8 cellular contexts compared by ENCODE assay signal in genomic region chr17:42618442-42619150, GRCh38. TPM values are rescaled to one million over a fixed set of nuclear protein-coding genes. Genes with fewer than 3 reads are reported as not detected.
A peak's percentile ranks its signal among the peaks of the same experiment; 100 is the strongest.
DNase-seq lines count a peak whose midpoint lies in the region; ATAC-seq, FAIRE-seq and TF ChIP-seq lines count a peak whose summit lies in the region.

No MANE protein-coding gene starts in this region.

- no peak overlapping the region for H3K27ac Mint-ChIP-seq in activated naive CD4-positive, alpha-beta T cell treated with anti-CD3 and anti-CD28 coated beads for 36 hours
- H3K27ac Mint-ChIP-seq in activated T-cell treated with anti-CD3 and anti-CD28 coated beads, Interleukin-2, amount 50 U/mL, for 72 hours: no peak overlapping the region

- H3K27ac ChIP-seq in GM12878 (ENCODE audit: control insufficient read depth, insufficient read depth) (peak overlapping the region; percentile 91), right lobe of liver (no peak overlapping the region)

- POLR2A ChIA-PET in GM12878 (lab: Charles Lee): interaction anchor here (0.6 to 4.9 kb wide), 18 partner anchors 10 to 140 kb away, joined by 3 to 93 read pairs (median 8); partner anchors contain the start of genes CCR10, PLEKHH3, PSMC3IP and RETREG3

- CTCF ChIA-PET in activated naive CD4-positive, alpha-beta T cell treated with anti-CD3 and anti-CD28 coated beads for 36 hours (lab: Charles Lee): interaction anchor here (0.8 to 2.4 kb wide), 4 partner anchors 10 to 145 kb away, joined by 3 to 10 read pairs (median 4); partner anchors contain the start of gene PSMC3IP
- CTCF ChIA-PET in GM12878 (lab: Yijun Ruan, JAX): interaction anchor here (0.6 to 8.5 kb wide), 16 partner anchors 10 to 206 kb away, joined by 3 to 134 read pairs (median 5); partner anchors contain the start of genes BECN1, CCR10, PLEKHH3 and PSMC3IP

- peaks cover 19% of the 10 kb centered on the region for H3K36me3 Mint-ChIP-seq in activated naive CD4-positive, alpha-beta T cell treated with anti-CD3 and anti-CD28 coated beads for 36 hours (ENCODE audit: low read depth)
- H3K36me3 Mint-ChIP-seq in activated T-cell treated with anti-CD3 and anti-CD28 coated beads, Interleukin-2, amount 50 U/mL, for 72 hours (ENCODE audit: insufficient read depth in 2 of 2): peaks cover 0 to 14% of the 10 kb centered on the region in 2 donors

- H3K27me3 ChIP-seq in GM12878 (replicated peaks in 1 of 2; ENCODE audit: control insufficient read depth in 2 of 2, insufficient read depth in 2 of 2, low read length in 1 of 2): no peaks in the 10 kb centered on the region
- H3K27me3 ChIP-seq in right lobe of liver: no peaks in the 10 kb centered on the region

- H4K20me1 ChIP-seq in GM12878 (ENCODE audit: control insufficient read depth, insufficient read depth): no peaks in the 10 kb centered on the region

- peak; percentile 64 for TF ChIP-seq RAD21 in GM12878 (IDR thresholded peaks at IDR 0.05; ENCODE audit: insufficient read depth, low read depth, low read length)

- H3K27me3 Mint-ChIP-seq in activated naive CD4-positive, alpha-beta T cell treated with anti-CD3 and anti-CD28 coated beads for 36 hours (ENCODE audit: low read depth): no peaks in the 10 kb centered on the region
- H3K27me3 Mint-ChIP-seq in activated T-cell treated with anti-CD3 and anti-CD28 coated beads, Interleukin-2, amount 50 U/mL, for 72 hours (ENCODE audit: low read depth): no peaks in the 10 kb centered on the region

- peak; percentile 49 to 84; a peak in 2 of 4 replicates for TF ChIP-seq EP300 in GM12878 (IDR thresholded peaks at IDR 0.05; ENCODE audit: borderline replicate concordance in 1 of 2, control insufficient read depth in 1 of 2, low read depth in 2 of 2, low read length in 2 of 2)

- RAD21 ChIA-PET in GM12878 (lab: Charles Lee; ENCODE audit: unreplicated experiment): interaction anchor here (0.7 to 6.2 kb wide), 22 partner anchors 9 to 206 kb away, joined by 3 to 55 read pairs (median 6); partner anchors contain the start of genes BECN1, PLEKHH3, PSMC3IP and RAMP2

- H3K9me3 ChIP-seq in GM12878 (replicated peaks; ENCODE audit: control insufficient read depth, insufficient read depth, low read length): no peaks in the 10 kb centered on the region
- no peaks in the 10 kb centered on the region for H3K9me3 ChIP-seq in right lobe of liver

- no TSS peak for BruUV-seq in GM12878 (replicated peaks; lab: Mats Ljungman, UMichigan)

- H2AFZ ChIP-seq in GM12878 (ENCODE audit: control insufficient read depth, low read depth, low read length): peak overlapping the region; percentile 5

- DNase-seq in activated naive CD4-positive, alpha-beta T cell treated with anti-CD3 and anti-CD28 coated beads for 36 hours: peak; percentile 13
- no peak for DNase-seq in activated naive CD4-positive, alpha-beta T cell treated with Interleukin-2 at 50 U/mL for 16 hours
- DNase-seq in NAMALWA (ENCODE audit: low spot score): peak; percentile 62
- peak; percentile 93 for DNase-seq in GM12878 (ENCODE audit: low read depth, low spot score)
- DNase-seq in right lobe of liver: peak; percentile 51 to 78 (median 61)
- no peak for DNase-seq in activated T-cell treated with anti-CD3 and anti-CD28 coated beads, Interleukin-2, amount 50 U/mL, for 72 hours
- no peak for DNase-seq in stimulated activated naive CD4-positive, alpha-beta T cell treated with Interleukin-2 at 50 U/mL for 16 hours (lab: John Stamatoyannopoulos, UW)

- SMC1A ChIA-PET in GM12878 (lab: Charles Lee; ENCODE audit: uncharacterized antibody, unreplicated experiment): interaction anchor here (0.7 to 7.7 kb wide), 19 partner anchors 9 to 190 kb away, joined by 3 to 96 read pairs (median 5); partner anchors contain the start of genes CCR10, PLEKHH3, PSMC3IP and RETREG3

- ATAC-seq in HG02588 (IDR thresholded peaks at IDR 0.05; ENCODE audit: unreplicated experiment) (peak; percentile 79), GM12878 (peak; percentile 86), right lobe of liver (peak; percentile 92 to 97 (median 97))
- ATAC-seq in activated T-cell treated with anti-CD3 and anti-CD28 coated beads, Interleukin-2, amount 50 U/mL, for 72 hours (replicated peaks in 1 of 2): no peak

- H3K9me3 Mint-ChIP-seq in activated naive CD4-positive, alpha-beta T cell treated with anti-CD3 and anti-CD28 coated beads for 36 hours: no peaks in the 10 kb centered on the region
- no peaks in the 10 kb centered on the region for H3K9me3 Mint-ChIP-seq in activated T-cell treated with anti-CD3 and anti-CD28 coated beads, Interleukin-2, amount 50 U/mL, for 72 hours

- FAIRE-seq in GM12878 (lab: Jason Lieb, UNC): peak; percentile 95

- intact Hi-C loops in activated naive CD4-positive, alpha-beta T cell treated with anti-CD3 and anti-CD28 coated beads for 36 hours (cut with micrococcal nuclease): no loop called here
- intact Hi-C loops in GM12878 (cut with micrococcal nuclease; ENCODE audit: unreplicated experiment) (loop anchor here (1.0 to 2.0 kb wide), 3 partner anchors 38 to 60 kb away; no protein-coding TSS in a partner anchor), right lobe of liver (cut with DNase I) (loop anchor here (10.0 kb wide), 1 partner anchor 66 kb away; the partner anchor contains the start of genes CCR10 (in 2 of the 2) and CNTNAP1 (in 2 of the 2))

- TF ChIP-seq POLR2A in GM12878 (IDR thresholded peaks at IDR 0.05; ENCODE audit: low read depth, low read length) (no peak; the same call in 1 of the 2 replicates), right lobe of liver (IDR thresholded peaks at IDR 0.05) (no peak)

- H3K9ac ChIP-seq in GM12878 (ENCODE audit: control insufficient read depth, insufficient read depth, low read length): peak overlapping the region; percentile 65

- peak overlapping the region; percentile 96 for H3K4me2 ChIP-seq in GM12878 (ENCODE audit: control insufficient read depth, insufficient read depth)

- peak overlapping the region; percentile 58 for H3K4me3 ChIP-seq in GM12878
- no peak overlapping the region for H3K4me3 ChIP-seq in right lobe of liver

- H3K4me1 ChIP-seq in GM12878 (ENCODE audit: control insufficient read depth, insufficient read depth, low read length) (peaks cover 33% of the 10 kb centered on the region), right lobe of liver (peaks cover 0 to 9% (median 0%) of the 10 kb centered on the region in 4 donors)

- no peaks in the 10 kb centered on the region; the same call in 1 of the 2 replicates for H3K79me2 ChIP-seq in GM12878 (ENCODE audit: control insufficient read depth, insufficient read depth, low read length)

- H3K36me3 ChIP-seq in GM12878 (ENCODE audit: control insufficient read depth in 2 of 2, insufficient read depth in 2 of 2, low read length in 1 of 2) (peaks cover 7 to 9% of the 10 kb centered on the region in 2 experiments), right lobe of liver (peaks cover 0 to 14% (median 7%) of the 10 kb centered on the region in 4 donors)

- no peak overlapping the region for H3K4me3 Mint-ChIP-seq in activated naive CD4-positive, alpha-beta T cell treated with anti-CD3 and anti-CD28 coated beads for 36 hours
- no peak overlapping the region for H3K4me3 Mint-ChIP-seq in activated T-cell treated with anti-CD3 and anti-CD28 coated beads, Interleukin-2, amount 50 U/mL, for 72 hours

- in situ Hi-C loops in GM12878 (cut with MboI): loop anchor here (25.0 kb wide), 1 partner anchor 594 kb away; the partner anchor contains the start of gene TMEM106A

- H3K4me1 Mint-ChIP-seq in activated naive CD4-positive, alpha-beta T cell treated with anti-CD3 and anti-CD28 coated beads for 36 hours (ENCODE audit: low read depth): peaks cover 4% of the 10 kb centered on the region
- H3K4me1 Mint-ChIP-seq in activated T-cell treated with anti-CD3 and anti-CD28 coated beads, Interleukin-2, amount 50 U/mL, for 72 hours (ENCODE audit: low read depth): peaks cover 16% of the 10 kb centered on the region

- WGBS in GM12878 (ENCODE audit: insufficient coverage, insufficient replicate concordance, low lambda C conversion rate, missing lambda C conversion rate): 1% methylated on average over 9 of the region's 9 CpGs
- WGBS in right lobe of liver (ENCODE audit: insufficient coverage, low coverage, low lambda C conversion rate, missing lambda C conversion rate): 22% methylated on average over 9 of the region's 9 CpGs

- peak in 1 of 3 experiments; percentile 62; a peak in 3 of 6 replicates for TF ChIP-seq CTCF in GM12878 (IDR thresholded peaks at IDR 0.05 in 2 of 3, conservative IDR thresholded peaks at IDR 0.05 in 1 of 3; ENCODE audit: control insufficient read depth in 2 of 3, extremely low read depth in 1 of 3, insufficient read depth in 1 of 3, low read depth in 3 of 3, low read length in 3 of 3)
- TF ChIP-seq CTCF in right lobe of liver (IDR thresholded peaks at IDR 0.05): peak; percentile 42 to 56 (median 50)

RNA-seq across cellular contexts. Expression of gene TUBG1, which starts 9.1 kb away (rescaled TPM):
- total RNA-seq in activated naive CD4-positive, alpha-beta T cell treated with anti-CD3 and anti-CD28 coated beads for 36 hours: 10 to 100 TPM; 91.3 to 92.0 TPM
- 26.5 and 30.5 TPM in 2 replicates for total RNA-seq in GM12878 (2013; cell fraction: nucleolus; rRNA removed)
- total RNA-seq in GM12878 (2014; rRNA removed) (103 and 115 TPM in 2 replicates), GM12878 (2014; rRNA removed; fragmentation: Illumina TruSeq; extraction: Trizol) (58.3 and 69.9 TPM in 2 replicates), GM12878 (2021) (120 and 126 TPM in 2 replicates), right lobe of liver (10 to 100 TPM; 17.9 to 44.5 (median 22.0) TPM)
- polyA plus RNA-seq in GM12878 (2011; ENCODE audit: low read depth): 28.3 TPM
- polyA plus RNA-seq in GM12878 (2011; rRNA removed) (25.8 and 43.3 TPM in 2 replicates), GM12878 (2014; fragmentation: Illumina TruSeq; extraction: Trizol) (66.1 and 121 TPM in 2 replicates), GM12878 (2014; fragmentation: Nextera tagmentation; extraction: Ambion mirVana) (10 to 100 TPM; 40.0 to 40.3 TPM), GM12878 (2014; rRNA removed) (100.0 and 110 TPM in 2 replicates), GM12878 (2016; fragmentation: Nextera tagmentation; extraction: Ambion mirVana) (100 to 1,000 TPM; 216 to 256 TPM)
- polyA plus RNA-seq in GM12878 (2011; cell fraction: cytosol; rRNA removed): 142 and 147 TPM in 2 replicates
- 149 and 194 TPM in 2 replicates for polyA plus RNA-seq in GM12878 (2011; cell fraction: nucleus; rRNA removed)
- polyA plus RNA-seq in GM12878 (2012): 57.3 and 80.6 TPM in 2 replicates
- 77.2 and 106 TPM in 2 replicates for polyA minus RNA-seq in GM12878 (2011; rRNA and poly(A)+ RNA removed)
- 46.4 and 58.0 TPM in 2 replicates for polyA minus RNA-seq in GM12878 (2011; cell fraction: cytosol; rRNA and poly(A)+ RNA removed)
- polyA minus RNA-seq in GM12878 (2011; cell fraction: nucleus; rRNA and poly(A)+ RNA removed): 31.6 and 58.6 TPM in 2 replicates
- total RNA-seq in activated T-cell treated with anti-CD3 and anti-CD28 coated beads, Interleukin-2, amount 50 U/mL, for 72 hours: 10 to 100 TPM; 42.3 to 51.5 TPM

RNA-seq across cellular contexts. Expression of gene RETREG3, which starts 9.4 kb away (rescaled TPM):
- 10 to 100 TPM; 28.6 to 33.5 TPM for total RNA-seq in activated naive CD4-positive, alpha-beta T cell treated with anti-CD3 and anti-CD28 coated beads for 36 hours
- total RNA-seq in GM12878 (2013; cell fraction: nucleolus; rRNA removed): 81.8 and 92.7 TPM in 2 replicates
- total RNA-seq in GM12878 (2014; rRNA removed): 38.9 and 42.8 TPM in 2 replicates
- total RNA-seq in GM12878 (2014; rRNA removed; fragmentation: Illumina TruSeq; extraction: Trizol): 28.7 and 28.9 TPM in 2 replicates
- 47.6 and 50.3 TPM in 2 replicates for total RNA-seq in GM12878 (2021)
- polyA plus RNA-seq in GM12878 (2011; ENCODE audit: low read depth): 18.8 TPM
- 34.9 and 50.6 TPM in 2 replicates for polyA plus RNA-seq in GM12878 (2011; rRNA removed)
- polyA plus RNA-seq in GM12878 (2011; cell fraction: cytosol; rRNA removed): 55.9 and 62.2 TPM in 2 replicates
- polyA plus RNA-seq in GM12878 (2011; cell fraction: nucleus; rRNA removed): 37.5 and 41.7 TPM in 2 replicates
- 27.8 and 30.1 TPM in 2 replicates for polyA plus RNA-seq in GM12878 (2012)
- polyA plus RNA-seq in GM12878 (2014; fragmentation: Illumina TruSeq; extraction: Trizol): 20.5 and 23.3 TPM in 2 replicates
- 1 to 10 TPM; 7.0 to 9.0 TPM for polyA plus RNA-seq in GM12878 (2014; fragmentation: Nextera tagmentation; extraction: Ambion mirVana)
- polyA plus RNA-seq in GM12878 (2014; rRNA removed): 21.5 and 21.7 TPM in 2 replicates
- polyA plus RNA-seq in GM12878 (2016; fragmentation: Nextera tagmentation; extraction: Ambion mirVana): 10 to 100 TPM; 26.8 to 27.8 TPM
- 186 and 196 TPM in 2 replicates for polyA minus RNA-seq in GM12878 (2011; rRNA and poly(A)+ RNA removed)
- 38.0 and 45.4 TPM in 2 replicates for polyA minus RNA-seq in GM12878 (2011; cell fraction: cytosol; rRNA and poly(A)+ RNA removed)
- polyA minus RNA-seq in GM12878 (2011; cell fraction: nucleus; rRNA and poly(A)+ RNA removed): 25.1 and 34.4 TPM in 2 replicates
- 10 to 100 TPM; 31.0 to 49.4 (median 43.2) TPM for total RNA-seq in right lobe of liver
- 10 to 100 TPM; 41.5 to 42.6 TPM for total RNA-seq in activated T-cell treated with anti-CD3 and anti-CD28 coated beads, Interleukin-2, amount 50 U/mL, for 72 hours

RNA-seq across cellular contexts. Expression of gene TUBG2, which starts 40.5 kb away (rescaled TPM):
- total RNA-seq in activated naive CD4-positive, alpha-beta T cell treated with anti-CD3 and anti-CD28 coated beads for 36 hours: 1 to 10 TPM; 9.1 to 9.9 TPM
- total RNA-seq in GM12878 (2013; cell fraction: nucleolus; rRNA removed): 44.1 and 46.6 TPM in 2 replicates
- total RNA-seq in GM12878 (2014; rRNA removed) (6.0 and 6.8 TPM in 2 replicates), GM12878 (2014; rRNA removed; fragmentation: Illumina TruSeq; extraction: Trizol) (3.8 and 4.7 TPM in 2 replicates), GM12878 (2021) (7.7 and 9.1 TPM in 2 replicates), right lobe of liver (10 to 100 TPM in 1 of 6 experiments, 1 to 10 TPM in 5; 6.8 to 10.7 (median 7.5) TPM)
- 8.9 TPM for polyA plus RNA-seq in GM12878 (2011; ENCODE audit: low read depth)
- polyA plus RNA-seq in GM12878 (2011; rRNA removed) (12.4 and 14.4 TPM in 2 replicates), GM12878 (2014; fragmentation: Illumina TruSeq; extraction: Trizol) (5.8 and 8.8 TPM in 2 replicates), GM12878 (2014; fragmentation: Nextera tagmentation; extraction: Ambion mirVana) (1 to 10 TPM; 1.2 to 1.8 TPM), GM12878 (2014; rRNA removed) (11.3 and 12.5 TPM in 2 replicates), GM12878 (2016; fragmentation: Nextera tagmentation; extraction: Ambion mirVana) (10 to 100 TPM; 11.3 to 11.9 TPM)
- polyA plus RNA-seq in GM12878 (2011; cell fraction: cytosol; rRNA removed): 17.1 and 21.5 TPM in 2 replicates
- polyA plus RNA-seq in GM12878 (2011; cell fraction: nucleus; rRNA removed): 71.5 and 76.2 TPM in 2 replicates
- 15.4 and 17.1 TPM in 2 replicates for polyA plus RNA-seq in GM12878 (2012)
- polyA minus RNA-seq in GM12878 (2011; rRNA and poly(A)+ RNA removed): 5.3 and 8.6 TPM in 2 replicates
- polyA minus RNA-seq in GM12878 (2011; cell fraction: cytosol; rRNA and poly(A)+ RNA removed): 2.8 and 4.8 TPM in 2 replicates
- polyA minus RNA-seq in GM12878 (2011; cell fraction: nucleus; rRNA and poly(A)+ RNA removed): 14.5 and 16.8 TPM in 2 replicates
- total RNA-seq in activated T-cell treated with anti-CD3 and anti-CD28 coated beads, Interleukin-2, amount 50 U/mL, for 72 hours: 10 to 100 TPM in 1 of 2 donors, 1 to 10 TPM in 1; 8.1 to 11.2 TPM

RNA-seq across cellular contexts. Expression of gene PSMC3IP, which starts 41.1 kb away (rescaled TPM):
- total RNA-seq in activated naive CD4-positive, alpha-beta T cell treated with anti-CD3 and anti-CD28 coated beads for 36 hours: 10 to 100 TPM; 38.6 to 42.2 TPM
- 9.0 and 9.9 TPM in 2 replicates for total RNA-seq in GM12878 (2013; cell fraction: nucleolus; rRNA removed)
- total RNA-seq in GM12878 (2014; rRNA removed) (17.4 and 18.7 TPM in 2 replicates), GM12878 (2014; rRNA removed; fragmentation: Illumina TruSeq; extraction: Trizol) (12.0 and 12.1 TPM in 2 replicates), GM12878 (2021) (14.7 and 18.0 TPM in 2 replicates), right lobe of liver (1 to 10 TPM in 2 of 6 experiments, under 1 TPM in 4; 0.26 to 2.4 (median 0.76) TPM)
- polyA plus RNA-seq in GM12878 (2011; ENCODE audit: low read depth): 9.6 TPM
- polyA plus RNA-seq in GM12878 (2011; rRNA removed) (13.5 and 15.0 TPM in 2 replicates), GM12878 (2014; fragmentation: Illumina TruSeq; extraction: Trizol) (25.9 and 28.5 TPM in 2 replicates), GM12878 (2014; fragmentation: Nextera tagmentation; extraction: Ambion mirVana) (1 to 10 TPM; 6.8 to 7.1 TPM), GM12878 (2014; rRNA removed) (24.8 and 26.8 TPM in 2 replicates), GM12878 (2016; fragmentation: Nextera tagmentation; extraction: Ambion mirVana) (10 to 100 TPM; 33.1 to 34.5 TPM)
- 7.3 and 9.3 TPM in 2 replicates for polyA plus RNA-seq in GM12878 (2011; cell fraction: cytosol; rRNA removed)
- 29.3 and 29.5 TPM in 2 replicates for polyA plus RNA-seq in GM12878 (2011; cell fraction: nucleus; rRNA removed)
- polyA plus RNA-seq in GM12878 (2012): 8.4 and 13.5 TPM in 2 replicates
- 10.9 and 11.5 TPM in 2 replicates for polyA minus RNA-seq in GM12878 (2011; rRNA and poly(A)+ RNA removed)
- polyA minus RNA-seq in GM12878 (2011; cell fraction: cytosol; rRNA and poly(A)+ RNA removed): 3.3 and 4.7 TPM in 2 replicates
- polyA minus RNA-seq in GM12878 (2011; cell fraction: nucleus; rRNA and poly(A)+ RNA removed): 10.9 and 16.8 TPM in 2 replicates
- 10 to 100 TPM; 31.7 to 40.7 TPM for total RNA-seq in activated T-cell treated with anti-CD3 and anti-CD28 coated beads, Interleukin-2, amount 50 U/mL, for 72 hours

RNA-seq across cellular contexts. Expression of gene MLX, which starts 51.7 kb away (rescaled TPM):
- total RNA-seq in activated naive CD4-positive, alpha-beta T cell treated with anti-CD3 and anti-CD28 coated beads for 36 hours: 10 to 100 TPM; 22.1 to 24.7 TPM
- 60.5 and 62.5 TPM in 2 replicates for total RNA-seq in GM12878 (2013; cell fraction: nucleolus; rRNA removed)
- total RNA-seq in GM12878 (2014; rRNA removed) (37.1 and 39.5 TPM in 2 replicates), GM12878 (2014; rRNA removed; fragmentation: Illumina TruSeq; extraction: Trizol) (34.1 and 34.4 TPM in 2 replicates), GM12878 (2021) (38.3 and 41.5 TPM in 2 replicates), right lobe of liver (10 to 100 TPM; 34.5 to 46.2 (median 35.2) TPM)
- 23.2 TPM for polyA plus RNA-seq in GM12878 (2011; ENCODE audit: low read depth)
- polyA plus RNA-seq in GM12878 (2011; rRNA removed) (41.2 and 48.9 TPM in 2 replicates), GM12878 (2014; fragmentation: Illumina TruSeq; extraction: Trizol) (59.2 and 61.1 TPM in 2 replicates), GM12878 (2014; fragmentation: Nextera tagmentation; extraction: Ambion mirVana) (10 to 100 TPM; 38.3 to 49.1 TPM), GM12878 (2014; rRNA removed) (65.0 and 66.1 TPM in 2 replicates), GM12878 (2016; fragmentation: Nextera tagmentation; extraction: Ambion mirVana) (10 to 100 TPM; 40.6 to 47.4 TPM)
- polyA plus RNA-seq in GM12878 (2011; cell fraction: cytosol; rRNA removed): 46.2 and 53.0 TPM in 2 replicates
- 103 and 133 TPM in 2 replicates for polyA plus RNA-seq in GM12878 (2011; cell fraction: nucleus; rRNA removed)
- 30.5 and 32.5 TPM in 2 replicates for polyA plus RNA-seq in GM12878 (2012)
- 65.2 and 81.9 TPM in 2 replicates for polyA minus RNA-seq in GM12878 (2011; rRNA and poly(A)+ RNA removed)
- polyA minus RNA-seq in GM12878 (2011; cell fraction: cytosol; rRNA and poly(A)+ RNA removed): 16.7 and 28.9 TPM in 2 replicates
- 34.8 and 58.3 TPM in 2 replicates for polyA minus RNA-seq in GM12878 (2011; cell fraction: nucleus; rRNA and poly(A)+ RNA removed)
- total RNA-seq in activated T-cell treated with anti-CD3 and anti-CD28 coated beads, Interleukin-2, amount 50 U/mL, for 72 hours: 10 to 100 TPM; 38.8 to 41.2 TPM

Comparison
In these comparisons a context has a peak if more than half of its experiments do, and no peak if none do; other contexts are left out.
1. DNase-seq: peak in activated naive CD4-positive, alpha-beta T cell treated with anti-CD3 and anti-CD28 coated beads for 36 hours (single experiment), NAMALWA (single experiment), GM12878 (single experiment) and right lobe of liver (3 of 3); none in activated naive CD4-positive, alpha-beta T cell treated with Interleukin-2 at 50 U/mL for 16 hours (single experiment), activated T-cell treated with anti-CD3 and anti-CD28 coated beads, Interleukin-2, amount 50 U/mL, for 72 hours (0 of 2) and stimulated activated naive CD4-positive, alpha-beta T cell treated with Interleukin-2 at 50 U/mL for 16 hours (single experiment).
2. ATAC-seq: peak in HG02588 (single experiment), GM12878 (single experiment) and right lobe of liver (4 of 4); none in activated T-cell treated with anti-CD3 and anti-CD28 coated beads, Interleukin-2, amount 50 U/mL, for 72 hours (0 of 2).